ENCODE assay signal across 8 cellular contexts in genomic region chr20:53622247-53623114, GRCh38. TPM values are rescaled to one million over a fixed set of nuclear protein-coding genes. Genes with fewer than 3 reads are reported as not detected.
DNase-seq lines count a peak whose midpoint lies in the region; ATAC-seq and TF ChIP-seq lines count a peak whose summit lies in the region.

No MANE protein-coding gene starts in this region.

- H2AFZ ChIP-seq in smooth muscle cell (ENCODE audit: low read depth), result peak overlapping the region; percentile 70

- no peak for TF ChIP-seq CTCF in VCaP (conservative IDR thresholded peaks at IDR 0.05)
- no peak for TF ChIP-seq CTCF in smooth muscle cell (IDR thresholded peaks at IDR 0.05; ENCODE audit: borderline replicate concordance, insufficient read depth, poor library complexity, severe bottlenecking)
- TF ChIP-seq CTCF in BE2C (IDR thresholded peaks at IDR 0.05; ENCODE audit: low read depth, low read length), result no peak

- peak overlapping the region; percentile 49 for H3K4me3 ChIP-seq in smooth muscle cell
- no peak overlapping the region for H3K4me3 ChIP-seq in BE2C (ENCODE audit: low read depth, low read length)

- H3K4me1 ChIP-seq in smooth muscle cell (ENCODE audit: low read depth) (peaks cover 18% of the 10 kb centered on the region), BE2C (peaks cover 14% of the 10 kb centered on the region)

- H3K27me3 Mint-ChIP-seq in stimulated activated naive CD8-positive, alpha-beta T cell treated with anti-CD3 and anti-CD28 coated beads, Interleukin-15, Interleukin-2, amounts not matched to agents 100 ng/mL and 50 ng/mL, for 24 hours, result no peaks in the 10 kb centered on the region

- intact Hi-C loops in left ventricle myocardium superior (cut with micrococcal nuclease), result no loop called here

- peaks cover 45% of the 10 kb centered on the region for H3K4me1 Mint-ChIP-seq in stimulated activated naive CD8-positive, alpha-beta T cell treated with anti-CD3 and anti-CD28 coated beads, Interleukin-15, Interleukin-2, amounts not matched to agents 100 ng/mL and 50 ng/mL, for 24 hours (ENCODE audit: low read depth)

- H3K4me2 ChIP-seq in smooth muscle cell, result peak overlapping the region; percentile 81

- H3K9me3 ChIP-seq in smooth muscle cell (replicated peaks; ENCODE audit: low read depth), result no peaks in the 10 kb centered on the region
- H3K9me3 ChIP-seq in BE2C, result no peaks in the 10 kb centered on the region

- H3K27ac ChIP-seq in VCaP, result peak overlapping the region; percentile 94
- peak overlapping the region; percentile 87 for H3K27ac ChIP-seq in smooth muscle cell (ENCODE audit: low read depth)

- no peaks in the 10 kb centered on the region for H3K36me3 Mint-ChIP-seq in stimulated activated naive CD8-positive, alpha-beta T cell treated with anti-CD3 and anti-CD28 coated beads, Interleukin-15, Interleukin-2, amounts not matched to agents 100 ng/mL and 50 ng/mL, for 24 hours (ENCODE audit: low read depth)

- H3K9me3 Mint-ChIP-seq in stimulated activated naive CD8-positive, alpha-beta T cell treated with anti-CD3 and anti-CD28 coated beads, Interleukin-15, Interleukin-2, amounts not matched to agents 100 ng/mL and 50 ng/mL, for 24 hours, result no peaks in the 10 kb centered on the region

- H3F3A ChIP-seq in smooth muscle cell (ENCODE audit: low read depth), result peaks cover 27% of the 10 kb centered on the region

- H4K20me1 ChIP-seq in smooth muscle cell (ENCODE audit: low read depth), result no peaks in the 10 kb centered on the region

- peak overlapping the region; percentile 98 for H3K27ac Mint-ChIP-seq in stimulated activated naive CD8-positive, alpha-beta T cell treated with anti-CD3 and anti-CD28 coated beads, Interleukin-15, Interleukin-2, amounts not matched to agents 100 ng/mL and 50 ng/mL, for 24 hours

- H3K36me3 ChIP-seq in smooth muscle cell (ENCODE audit: low read depth) (no peaks in the 10 kb centered on the region), BE2C (no peaks in the 10 kb centered on the region)

- peak overlapping the region; percentile 83 for H3K4me3 Mint-ChIP-seq in stimulated activated naive CD8-positive, alpha-beta T cell treated with anti-CD3 and anti-CD28 coated beads, Interleukin-15, Interleukin-2, amounts not matched to agents 100 ng/mL and 50 ng/mL, for 24 hours

- DNase-seq in stimulated activated naive CD8-positive, alpha-beta T cell treated with anti-CD3 and anti-CD28 coated beads, Interleukin-15, Interleukin-2, amounts not matched to agents 100 U/mL and 50 U/mL, for 24 hours, result no peak
- DNase-seq in left ventricle myocardium superior (no peak), smooth muscle cell (lab: John Stamatoyannopoulos, UW; ENCODE audit: unreplicated experiment) (no peak), BE2C (no peak)
- DNase-seq in NK-92 treated with Interleukin-12 subunit alpha and Interleukin-12 subunit beta, amount 100 ng/mL, for 24 hours (lab: John Stamatoyannopoulos, UW), result no peak

- ATAC-seq in stimulated activated naive CD8-positive, alpha-beta T cell treated with anti-CD3 and anti-CD28 coated beads, Interleukin-15, Interleukin-2, amounts not matched to agents 100 U/mL and 50 U/mL, for 24 hours, result no peak
- ATAC-seq in left ventricle myocardium superior (peak; percentile 12), GM18858 (IDR thresholded peaks at IDR 0.05; ENCODE audit: unreplicated experiment) (no peak)

- 70% methylated on average over 7 of the region's 7 CpGs for WGBS in smooth muscle cell (ENCODE audit: low lambda C conversion rate)

- no peaks in the 10 kb centered on the region for H3K79me2 ChIP-seq in smooth muscle cell (ENCODE audit: low read depth)

- H3K9ac ChIP-seq in smooth muscle cell (ENCODE audit: low read depth), result peak overlapping the region; percentile 63

- no peaks in the 10 kb centered on the region for H3K27me3 ChIP-seq in smooth muscle cell (ENCODE audit: low read depth)
- H3K27me3 ChIP-seq in BE2C, result no peaks in the 10 kb centered on the region

RNA-seq across cellular contexts. Expression of gene ZNF217, which starts 28.8 kb away (rescaled TPM):
- total RNA-seq in left ventricle myocardium superior, result 8.0 TPM
- total RNA-seq in smooth muscle cell, result 42.2 and 42.9 TPM in 2 replicates
- polyA plus RNA-seq in smooth muscle cell, result 3.9 and 8.5 TPM in 2 replicates
- polyA plus RNA-seq in BE2C (2012; ENCODE audit: insufficient read depth, insufficient read length, low read depth), result 12.8 TPM
